15 cellular contexts compared by ENCODE assay signal in the genomic region with DNA sequence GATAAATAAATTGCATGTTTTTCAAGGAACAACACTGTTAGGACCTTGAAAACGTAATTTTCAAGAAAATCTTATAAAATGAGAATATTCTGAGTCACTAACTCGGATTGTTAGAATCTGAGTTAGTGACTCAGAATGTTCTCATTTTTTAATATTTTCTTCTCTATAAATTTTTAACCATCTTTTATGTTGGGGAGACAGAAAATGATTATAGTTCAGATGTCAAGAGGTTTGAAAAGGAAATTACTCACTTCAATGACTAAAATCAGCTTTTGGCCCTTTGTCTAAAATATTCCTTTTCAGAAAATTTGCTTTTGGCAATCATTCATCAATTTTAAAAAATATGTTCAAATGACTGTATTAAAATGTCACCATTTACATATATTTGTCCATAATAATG.
A peak's percentile ranks its signal among the peaks of the same experiment; 100 is the strongest.
DNase-seq lines count a peak whose midpoint lies in the region; ATAC-seq, FAIRE-seq and TF ChIP-seq lines count a peak whose summit lies in the region.
"Had no signal": no experiment of that assay in that cellular context is flagged by ENCODE, and none has a peak within 500 bp of the region (broad histone marks: within the 10 kb centered on the region; RNA-seq: fewer than 3 reads in every experiment).

No MANE protein-coding gene starts in this region.

- no peaks in the 10 kb centered on the region for H4K20me1 ChIP-seq in endothelial cell of umbilical vein (replicated peaks; ENCODE audit: control insufficient read depth, extremely low read depth, insufficient read depth, low read length)
- H4K20me1 ChIP-seq: BLaER1 had no signal

- FAIRE-seq in endothelial cell of umbilical vein (lab: Jason Lieb, UNC): no peak
- FAIRE-seq: H1, HepG2 had no signal

- H3K27ac ChIP-seq in endothelial cell of umbilical vein (ENCODE audit: insufficient read depth, low read depth, low read length): no peak overlapping the region
- H3K27ac ChIP-seq: BLaER1 had no signal

- no peaks in the 10 kb centered on the region for H3K9me1 ChIP-seq in endothelial cell of umbilical vein (replicated peaks; ENCODE audit: control insufficient read depth, extremely low read depth, insufficient read depth, low read length)

- peaks cover 0 to 2% of the 10 kb centered on the region in 2 experiments for H3K27me3 ChIP-seq in endothelial cell of umbilical vein (ENCODE audit: control insufficient read depth in 2 of 2, insufficient read depth in 2 of 2, low read length in 2 of 2)
- H3K27me3 ChIP-seq: BLaER1 had no signal

- DNase-seq in ELR (ENCODE audit: low read depth): peak; percentile 66
- peak; percentile 39 for DNase-seq in LHCN-M2 (ENCODE audit: low read depth)
- DNase-seq in endothelial cell of umbilical vein (ENCODE audit: low read depth, low spot score): peak; percentile 3
- no peak for DNase-seq in DMS 273 treated with DMSO at 0.1 percent for 48 hours (lab: John Stamatoyannopoulos, UW)
- DNase-seq in DMS79 treated with DMSO at 0.1 percent for 48 hours (lab: John Stamatoyannopoulos, UW): no peak
- DNase-seq: AML-193; CD4-positive, alpha-beta memory T cell; DND-41; GF-D8; H9; KBM-7 had no signal

- no peak for TF ChIP-seq POLR2A in endothelial cell of umbilical vein (IDR thresholded peaks at IDR 0.05; ENCODE audit: low read depth, low read length)

- intact Hi-C loops in endothelial cell of umbilical vein (cut with micrococcal nuclease): no loop called here

- no peaks in the 10 kb centered on the region for H3K9me3 ChIP-seq in endothelial cell of umbilical vein (replicated peaks; ENCODE audit: control insufficient read depth, insufficient read depth, low read length)
- H3K9me3 ChIP-seq: BLaER1 had no signal

- POLR2A ChIA-PET in endothelial cell of umbilical vein (lab: Charles Lee): no interaction called here

- H3K4me3 ChIP-seq in endothelial cell of umbilical vein (replicated peaks in 1 of 3; ENCODE audit: insufficient read depth in 1 of 3, low read depth in 1 of 3, low read length in 3 of 3): no peak overlapping the region
- H3K4me3 ChIP-seq: BLaER1 had no signal

- BruUV-seq in endothelial cell of umbilical vein (replicated peaks; lab: Mats Ljungman, UMichigan): no TSS peak

- H3K79me2 ChIP-seq in endothelial cell of umbilical vein (ENCODE audit: control insufficient read depth, insufficient read depth, low read length): no peaks in the 10 kb centered on the region

- no peaks in the 10 kb centered on the region for H3K36me3 ChIP-seq in endothelial cell of umbilical vein (ENCODE audit: control insufficient read depth in 2 of 2, extremely low read depth in 1 of 2, insufficient read depth in 2 of 2, low read length in 2 of 2)
- H3K36me3 ChIP-seq: BLaER1 had no signal

- H2AFZ ChIP-seq in endothelial cell of umbilical vein (ENCODE audit: low read depth, low read length): no peak overlapping the region

- dilution Hi-C loops in endothelial cell of umbilical vein (cut with MboI; ENCODE audit: extremely low pct_ligation_motif_present, low sequenced_read_pairs): no loop called here

- CTCF ChIA-PET in endothelial cell of umbilical vein (lab: Charles Lee): interaction anchor here (1.2 kb wide), 1 partner anchor 10 kb away, joined by 3 read pairs; no protein-coding TSS in a partner anchor

- H3K4me2 ChIP-seq in endothelial cell of umbilical vein (ENCODE audit: insufficient read depth, low read length): no peak overlapping the region
- H3K4me2 ChIP-seq: BLaER1 had no signal

- H3K4me1 ChIP-seq in endothelial cell of umbilical vein (ENCODE audit: control insufficient read depth, extremely low read depth, insufficient read depth, low read length): no peaks in the 10 kb centered on the region
- H3K4me1 ChIP-seq: BLaER1 had no signal

- H3K9ac ChIP-seq in endothelial cell of umbilical vein (replicated peaks; ENCODE audit: extremely low read depth, insufficient read depth, low read length): no peak overlapping the region
- H3K9ac ChIP-seq: BLaER1 had no signal

- no peak for TF ChIP-seq CTCF in endothelial cell of umbilical vein (IDR thresholded peaks at IDR 0.05; ENCODE audit: extremely low read depth in 1 of 2, insufficient read depth in 1 of 2, low read depth in 1 of 2, low read length in 2 of 2)

- ATAC-seq in GM21423 (IDR thresholded peaks at IDR 0.05; ENCODE audit: unreplicated experiment): no peak
- ATAC-seq: HepG2 had no signal

TF ChIP-seq in endothelial cell of umbilical vein, 7 proteins besides CTCF, POLR2A, EP300 and RAD21:
- peak; percentile 45 for TF ChIP-seq FOS (IDR thresholded peaks at IDR 0.05; ENCODE audit: borderline replicate concordance, insufficient read depth, low read length)
- no peak for TF ChIP-seq POLR2AphosphoS5 (IDR thresholded peaks at IDR 0.05; ENCODE audit: insufficient read depth, low read depth, low read length)
- TF ChIP-seq GATA2 (IDR thresholded peaks at IDR 0.05; ENCODE audit: insufficient read depth, insufficient read length, low read depth, low read length): no peak
- TF ChIP-seq EZH2 (IDR thresholded peaks at IDR 0.05; ENCODE audit: borderline replicate concordance, low read depth, low read length, severe bottlenecking): no peak
- TF ChIP-seq, protein P1, sequence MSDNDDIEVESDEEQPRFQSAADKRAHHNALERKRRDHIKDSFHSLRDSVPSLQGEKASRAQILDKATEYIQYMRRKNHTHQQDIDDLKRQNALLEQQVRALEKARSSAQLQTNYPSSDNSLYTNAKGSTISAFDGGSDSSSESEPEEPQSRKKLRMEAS (IDR thresholded peaks at IDR 0.05; ENCODE audit: insufficient read depth, insufficient read length): no peak
- no peak for TF ChIP-seq JUN (IDR thresholded peaks at IDR 0.05; ENCODE audit: borderline replicate concordance, insufficient read depth, insufficient read length, low read depth)
- TF ChIP-seq MYC (IDR thresholded peaks at IDR 0.05; ENCODE audit: low read depth, low read length): no peak

Comparison
In these comparisons a context has a peak if more than half of its experiments do, and no peak if none do; other contexts are left out.
1. DNase-seq: peak in ELR (single experiment), LHCN-M2 (single experiment) and endothelial cell of umbilical vein (single experiment); none in DMS 273 treated with DMSO at 0.1 percent for 48 hours (single experiment) and DMS79 treated with DMSO at 0.1 percent for 48 hours (single experiment).